ENCODE assay signal across 13 cellular contexts in the genomic region with DNA sequence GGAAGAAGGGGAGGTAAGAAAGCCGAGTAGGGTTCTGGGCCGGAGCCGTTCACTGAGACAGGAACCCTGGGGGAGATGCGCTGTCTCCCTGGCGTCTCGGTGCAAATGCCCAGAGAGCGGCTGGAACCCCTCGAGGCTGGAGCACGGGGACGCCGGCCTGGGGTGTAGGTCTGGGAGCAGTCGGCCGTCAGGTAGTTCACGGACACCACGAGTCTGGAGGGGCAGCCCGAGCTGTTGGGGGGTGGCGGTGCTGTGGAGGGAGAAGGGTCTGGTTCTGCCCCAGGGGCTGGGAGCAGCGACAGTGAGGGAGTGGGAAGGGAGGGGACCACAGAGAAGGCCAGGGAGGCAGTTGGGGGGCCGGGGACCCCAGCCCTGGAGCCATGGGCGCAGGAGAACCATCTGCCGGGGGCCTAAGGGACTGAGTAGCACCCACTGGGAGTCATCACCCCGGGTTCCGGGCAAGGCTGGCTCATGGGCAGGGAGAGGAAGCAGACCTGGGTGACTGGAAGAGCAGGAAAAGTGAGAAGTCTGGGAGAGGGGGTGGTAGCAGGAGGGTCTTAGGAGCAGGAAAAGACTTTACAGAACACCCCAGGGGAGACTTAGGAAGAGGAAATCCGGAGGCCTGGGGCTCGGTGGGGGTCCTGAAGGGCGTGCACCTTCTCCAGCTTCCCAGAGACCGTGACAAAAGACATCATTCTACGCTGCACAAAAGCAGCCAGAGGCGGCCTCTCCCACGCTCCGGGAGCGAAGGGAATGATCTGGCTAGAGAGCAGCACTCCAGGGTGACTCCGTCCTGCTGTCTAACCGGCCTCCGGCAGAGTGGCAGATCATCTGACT.
DNase-seq lines count a peak whose midpoint lies in the region; ATAC-seq and TF ChIP-seq lines count a peak whose summit lies in the region.
"Had no signal": no experiment of that assay in that cellular context is flagged by ENCODE, and none has a peak within 500 bp of the region (broad histone marks: within the 10 kb centered on the region; RNA-seq: fewer than 3 reads in every experiment).

No MANE protein-coding gene starts in this region.

- intact Hi-C loops in dorsolateral prefrontal cortex (cut with DNase I) = no loop called here
- intact Hi-C loops in gastrocnemius medialis (cut with DNase I; ENCODE audit: low total_unique reads) = no loop called here

- H3K27me3 ChIP-seq in dorsolateral prefrontal cortex = peaks cover 0 to 69% (median 33%) of the 10 kb centered on the region in 45 donors
- peaks cover 18 to 30% (median 27%) of the 10 kb centered on the region in 3 donors for H3K27me3 ChIP-seq in gastrocnemius medialis

- H3K36me3 ChIP-seq in gastrocnemius medialis = no peaks in the 10 kb centered on the region
- H3K36me3 ChIP-seq: transverse colon had no signal

- no peak for TF ChIP-seq CTCF in dorsolateral prefrontal cortex (IDR thresholded peaks at IDR 0.05 in 54 of 56, conservative IDR thresholded peaks at IDR 0.05 in 2 of 56; ENCODE audit: low read depth in 1 of 56, partially characterized antibody in 56 of 56)
- no peak for TF ChIP-seq CTCF in gastrocnemius medialis (IDR thresholded peaks at IDR 0.05 in 4 of 5, conservative IDR thresholded peaks at IDR 0.05 in 1 of 5)

- H3K9me3 ChIP-seq in gastrocnemius medialis = no peaks in the 10 kb centered on the region
- H3K9me3 ChIP-seq: transverse colon had no signal

- ATAC-seq in left lobe of liver = no peak
- no peak for ATAC-seq in gastrocnemius medialis
- ATAC-seq in GM21381 (IDR thresholded peaks at IDR 0.05; ENCODE audit: unreplicated experiment) = no peak

- in situ Hi-C loops in gastrocnemius medialis (cut with MboI; ENCODE audit: low sequenced_read_pairs in 4 of 4) = no loop called here

- TF ChIP-seq POLR2A in gastrocnemius medialis (IDR thresholded peaks at IDR 0.05) (no peak), erythroblast (IDR thresholded peaks at IDR 0.05; ENCODE audit: low read length) (no peak)

- peak overlapping the region in 39 of 59 donors; percentile 2 to 83 (median 58) for H3K27ac ChIP-seq in dorsolateral prefrontal cortex
- no peak overlapping the region for H3K27ac ChIP-seq in gastrocnemius medialis
- H3K27ac ChIP-seq: transverse colon had no signal

- DNase-seq in NCI-H69 (lab: John Stamatoyannopoulos, UW) (peak; percentile 80), dorsolateral prefrontal cortex (peak in 1 of 10 donors; percentile 20), left lobe of liver (ENCODE audit: low spot score) (peak; percentile 38), gastrocnemius medialis (no peak), SHP77 treated with DMSO at 0.1 percent for 48 hours (lab: John Stamatoyannopoulos, UW) (no peak), NCI-H128 (lab: John Stamatoyannopoulos, UW; ENCODE audit: unreplicated experiment) (no peak), erythroblast (lab: John Stamatoyannopoulos, UW) (no peak)
- DNase-seq: activated CD4-positive, alpha-beta T cell treated with anti-CD3 and anti-CD28 coated beads, Interleukin-2, amount 10 ng/mL, durations not matched to agents 7 days and 5 days; activated gamma-delta T cell treated with Interleukin-2 at 50 U/mL for 16 hours; central memory CD4-positive, alpha-beta T cell; T-helper 2 cell; transverse colon had no signal

- no peaks in the 10 kb centered on the region for H3K4me1 ChIP-seq in gastrocnemius medialis
- H3K4me1 ChIP-seq: transverse colon had no signal

- peak overlapping the region in 58 of 59 donors; percentile 14 to 67 (median 46) for H3K4me3 ChIP-seq in dorsolateral prefrontal cortex
- H3K4me3 ChIP-seq in gastrocnemius medialis = peak overlapping the region; percentile 9 to 17 (median 13)

Comparison
In these comparisons a context has a peak if more than half of its experiments do, and no peak if none do; other contexts are left out.
1. DNase-seq: peak in NCI-H69 (single experiment) and left lobe of liver (single experiment); none in gastrocnemius medialis (0 of 2), SHP77 treated with DMSO at 0.1 percent for 48 hours (single experiment), NCI-H128 (single experiment) and erythroblast (0 of 2).
2. H3K27ac ChIP-seq: peak in dorsolateral prefrontal cortex (39 of 59); none in gastrocnemius medialis (0 of 4).